In the genomic region with DNA sequence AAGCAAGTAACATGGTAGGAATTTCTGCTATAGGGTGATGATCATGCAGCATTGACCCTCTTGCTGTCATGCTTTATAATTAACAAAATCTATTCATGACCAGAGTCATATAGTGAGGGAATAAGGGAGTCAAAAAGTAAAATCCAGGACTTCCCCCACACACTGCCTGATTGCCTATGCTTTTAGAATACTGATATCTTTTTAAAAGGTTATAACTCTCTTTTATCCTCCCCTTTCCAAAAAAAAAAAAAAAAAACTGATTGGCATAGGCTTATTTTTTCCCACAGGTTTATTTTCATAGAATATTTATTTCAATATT, we compare ENCODE assay signal across 19 cellular contexts.
"Had no signal": no experiment of that assay in that cellular context is flagged by ENCODE, and none has a peak within 500 bp of the region (broad histone marks: within the 10 kb centered on the region; RNA-seq: fewer than 3 reads in every experiment).

No MANE protein-coding gene starts in this region.

- H3K9me3 Mint-ChIP-seq: natural killer cell had no signal

- H3K36me3 ChIP-seq: prostate gland, right atrium auricular region, spleen, tibial artery had no signal

- H3K27me3 Mint-ChIP-seq: activated CD4-positive, alpha-beta memory T cell treated with anti-CD3 and anti-CD28 coated beads for 36 hours; stimulated activated naive CD8-positive, alpha-beta T cell treated with anti-CD3 and anti-CD28 coated beads, Interleukin-15, Interleukin-2, amounts not matched to agents 100 ng/mL and 50 ng/mL, for 24 hours had no signal

- H3K4me3 Mint-ChIP-seq: activated CD4-positive, alpha-beta memory T cell treated with anti-CD3 and anti-CD28 coated beads for 36 hours; activated naive CD4-positive, alpha-beta T cell treated with anti-CD3 and anti-CD28 coated beads, Interleukin-2, amount 10 ng/mL, durations not matched to agents 7 days and 5 days; brain; natural killer cell; stimulated activated naive CD8-positive, alpha-beta T cell treated with anti-CD3 and anti-CD28 coated beads, Interleukin-15, Interleukin-2, amounts not matched to agents 100 ng/mL and 50 ng/mL, for 24 hours; T-helper 1 cell treated with Interleukin-12 subunit alpha and Interleukin-12 subunit beta and Interleukin-4 antibody, amounts not matched to agents 30 μg/mL and 1 μg/mL, for 36 hours had no signal

- H3K4me1 ChIP-seq: prostate gland had no signal

- H3K27ac ChIP-seq: prostate gland, right atrium auricular region, tibial artery had no signal

- H3K36me3 Mint-ChIP-seq: activated CD4-positive, alpha-beta memory T cell treated with anti-CD3 and anti-CD28 coated beads for 36 hours; activated naive CD4-positive, alpha-beta T cell treated with anti-CD3 and anti-CD28 coated beads, Interleukin-2, amount 10 ng/mL, durations not matched to agents 7 days and 5 days; brain; natural killer cell had no signal

- H3K4me1 Mint-ChIP-seq: activated naive CD4-positive, alpha-beta T cell treated with anti-CD3 and anti-CD28 coated beads, Interleukin-2, amount 10 ng/mL, durations not matched to agents 7 days and 5 days had no signal

- H3K27me3 ChIP-seq: right atrium auricular region, tibial artery had no signal

- H3K4me3 ChIP-seq: lung, prostate gland, right atrium auricular region, tibial artery had no signal

- H3K27ac Mint-ChIP-seq: activated CD4-positive, alpha-beta memory T cell treated with anti-CD3 and anti-CD28 coated beads for 36 hours; activated naive CD4-positive, alpha-beta T cell treated with anti-CD3 and anti-CD28 coated beads, Interleukin-2, amount 10 ng/mL, durations not matched to agents 7 days and 5 days; natural killer cell; T-helper 1 cell treated with Interleukin-12 subunit alpha and Interleukin-12 subunit beta and Interleukin-4 antibody, amounts not matched to agents 30 μg/mL and 1 μg/mL, for 36 hours had no signal

- DNase-seq: activated CD4-positive, alpha-beta memory T cell treated with anti-CD3 and anti-CD28 coated beads for 36 hours; activated CD4-positive, alpha-beta T cell treated with anti-CD3 and anti-CD28 coated beads for 48 hours; activated CD4-positive, CD25-positive, alpha-beta regulatory T cell; activated effector memory CD4-positive, alpha-beta T cell treated with anti-CD3 and anti-CD28 coated beads, Interleukin-2, amount 50 U/mL, for 16 hours; activated naive CD4-positive, alpha-beta T cell treated with anti-CD3 and anti-CD28 coated beads, Interleukin-2, amount 10 ng/mL, durations not matched to agents 7 days and 5 days; activated T-cell treated with anti-CD3 and anti-CD28 coated beads, Interleukin-2, amount 50 U/mL, for 48 hours; effector CD4-positive, alpha-beta T cell; foreskin melanocyte; kidney; natural killer cell; stimulated activated CD4-positive, alpha-beta T cell treated with anti-CD3 and anti-CD28 coated beads, Interleukin-4, amount 100 ng/mL, for 1 hour had no signal

- H3K9me3 ChIP-seq: prostate gland, right atrium auricular region, tibial artery had no signal
